Comparison of ENCODE assay signal across 25 cellular contexts in genomic region chr4:118373614-118374255, GRCh38. TPM values are rescaled to one million over a fixed set of nuclear protein-coding genes. Genes with fewer than 3 reads are reported as not detected.
DNase-seq lines count a peak whose midpoint lies in the region; ATAC-seq, FAIRE-seq and TF ChIP-seq lines count a peak whose summit lies in the region.
"Had no signal": no experiment of that assay in that cellular context is flagged by ENCODE, and none has a peak within 500 bp of the region (broad histone marks: within the 10 kb centered on the region; RNA-seq: fewer than 3 reads in every experiment).

No MANE protein-coding gene starts in this region.

- no peaks in the 10 kb centered on the region for H3K9me3 Mint-ChIP-seq in activated naive CD4-positive, alpha-beta T cell treated with anti-CD3 and anti-CD28 coated beads, Interleukin-2, amount 50 U/mL, for 72 hours
- H3K9me3 Mint-ChIP-seq: effector memory CD8-positive, alpha-beta T cell had no signal

- CTCF ChIA-PET in GM12878 (lab: Yijun Ruan, JAX) = no interaction called here
- CTCF ChIA-PET in OCI-LY7 (lab: Charles Lee; ENCODE audit: unreplicated experiment) = no interaction called here

- SMC1A ChIA-PET in GM12878 (lab: Charles Lee; ENCODE audit: uncharacterized antibody, unreplicated experiment) = interaction anchor here (0.6 to 1.2 kb wide), 3 partner anchors 9 to 31 kb away, joined by 3 read pairs; no protein-coding TSS in a partner anchor

- no peak for FAIRE-seq in GM12878 (lab: Jason Lieb, UNC)

- no peak overlapping the region for H3K27ac Mint-ChIP-seq in activated naive CD4-positive, alpha-beta T cell treated with anti-CD3 and anti-CD28 coated beads, Interleukin-2, amount 50 U/mL, for 72 hours
- H3K27ac Mint-ChIP-seq: effector memory CD8-positive, alpha-beta T cell had no signal

- H3K27me3 ChIP-seq in GM12878 (replicated peaks in 1 of 2; ENCODE audit: control insufficient read depth in 2 of 2, insufficient read depth in 2 of 2, low read length in 1 of 2) (no peaks in the 10 kb centered on the region), adrenal gland (no peaks in the 10 kb centered on the region)
- H3K27me3 ChIP-seq: BLaER1, esophagus squamous epithelium, SJSA1, stomach, transverse colon had no signal

- 55% methylated on average over 4 of the region's 4 CpGs for WGBS in GM12878 (ENCODE audit: insufficient coverage, insufficient replicate concordance, low lambda C conversion rate, missing lambda C conversion rate)
- 53 to 78% (median 68%) methylated on average over 4 of the region's 4 CpGs for WGBS in adrenal gland, 4 donors

- RAD21 ChIA-PET in GM12878 (lab: Charles Lee; ENCODE audit: unreplicated experiment) = no interaction called here

- H4K20me1 ChIP-seq in GM12878 (ENCODE audit: control insufficient read depth, insufficient read depth) (no peaks in the 10 kb centered on the region), OCI-LY7 (ENCODE audit: insufficient read depth, low read length) (no peaks in the 10 kb centered on the region)
- H4K20me1 ChIP-seq: BLaER1 had no signal

- H3K79me2 ChIP-seq in GM12878 (ENCODE audit: control insufficient read depth, insufficient read depth, low read length) (no peaks in the 10 kb centered on the region), OCI-LY7 (ENCODE audit: insufficient read depth, low read depth, low read length) (no peaks in the 10 kb centered on the region)

- intact Hi-C loops in GM12878 (cut with micrococcal nuclease; ENCODE audit: unreplicated experiment) = no loop called here
- intact Hi-C loops in adrenal gland (cut with DNase I) = no loop called here
- intact Hi-C loops in OCI-LY7 (cut with micrococcal nuclease; ENCODE audit: unreplicated experiment) = no loop called here

- H3K4me1 ChIP-seq in GM12878 (ENCODE audit: control insufficient read depth, insufficient read depth, low read length) (no peaks in the 10 kb centered on the region), adrenal gland (replicated peaks in 1 of 2) (no peaks in the 10 kb centered on the region), OCI-LY7 (ENCODE audit: insufficient read depth, low read length, poor library complexity, severe bottlenecking) (no peaks in the 10 kb centered on the region)
- H3K4me1 ChIP-seq: BLaER1, Caco-2, esophagus squamous epithelium, SJSA1, stomach, transverse colon had no signal

- POLR2A ChIA-PET in GM12878 (lab: Charles Lee) (no interaction called here), OCI-LY7 (lab: Charles Lee) (no interaction called here)

- no peak overlapping the region for H3K9ac ChIP-seq in GM12878 (ENCODE audit: control insufficient read depth, insufficient read depth, low read length)
- H3K9ac ChIP-seq: BLaER1 had no signal

- TF ChIP-seq CTCF in GM12878 (IDR thresholded peaks at IDR 0.05 in 2 of 3, conservative IDR thresholded peaks at IDR 0.05 in 1 of 3; ENCODE audit: control insufficient read depth in 2 of 3, extremely low read depth in 1 of 3, insufficient read depth in 1 of 3, low read depth in 3 of 3, low read length in 3 of 3) = no peak
- no peak for TF ChIP-seq CTCF in adrenal gland (IDR thresholded peaks at IDR 0.05)
- no peak for TF ChIP-seq CTCF in OCI-LY7 (conservative IDR thresholded peaks at IDR 0.05; ENCODE audit: low read length)

- BruUV-seq in GM12878 (replicated peaks; lab: Mats Ljungman, UMichigan) = no TSS peak
- no TSS peak for BruUV-seq in OCI-LY7 (replicated peaks; lab: Mats Ljungman, UMichigan)

- no peak overlapping the region for H3K27ac ChIP-seq in GM12878 (ENCODE audit: control insufficient read depth, insufficient read depth)
- H3K27ac ChIP-seq in adrenal gland = no peak overlapping the region
- H3K27ac ChIP-seq in OCI-LY7 (ENCODE audit: low read depth, low read length, poor library complexity, severe bottlenecking) = no peak overlapping the region
- H3K27ac ChIP-seq: BLaER1, esophagus squamous epithelium, SJSA1, stomach, transverse colon, VCaP had no signal

- DNase-seq in GM12878 (ENCODE audit: low read depth, low spot score) (no peak), iris pigment epithelial cell (ENCODE audit: low read depth) (peak; percentile 98), adrenal gland (no peak), DMS114 treated with DMSO at 0.1 percent for 48 hours (lab: John Stamatoyannopoulos, UW; ENCODE audit: unreplicated experiment) (no peak), OCI-LY7 (ENCODE audit: low spot score) (no peak)
- DNase-seq in activated naive CD4-positive, alpha-beta T cell treated with anti-CD3 and anti-CD28 coated beads, Interleukin-2, amount 50 U/mL, for 72 hours (ENCODE audit: low spot score in 2 of 2) = no peak
- DNase-seq: activated CD4-positive, alpha-beta T cell treated with anti-CD3 and anti-CD28 coated beads, Interleukin-2, amount 50 U/mL, for 48 hours; Caco-2; cerebellar nuclear complex; effector memory CD8-positive, alpha-beta T cell; esophagus squamous epithelium; head of caudate nucleus; left ventricle myocardium superior; mucosa of descending colon; NCI-H1417; NCI-H2171 treated with DMSO at 0.1 percent for 48 hours; NCI-H748 treated with DMSO at 0.1 percent for 48 hours; stomach; T-helper 2 cell; transverse colon had no signal

- H3K36me3 ChIP-seq in GM12878 (ENCODE audit: control insufficient read depth in 2 of 2, insufficient read depth in 2 of 2, low read length in 1 of 2) (no peaks in the 10 kb centered on the region), adrenal gland (replicated peaks in 1 of 2) (no peaks in the 10 kb centered on the region), OCI-LY7 (ENCODE audit: insufficient read depth, low read length) (no peaks in the 10 kb centered on the region)
- H3K36me3 ChIP-seq: BLaER1, esophagus squamous epithelium, SJSA1, stomach, transverse colon had no signal

- H2AFZ ChIP-seq in GM12878 (ENCODE audit: control insufficient read depth, low read depth, low read length) (no peak overlapping the region), OCI-LY7 (ENCODE audit: low read length) (no peak overlapping the region)

- no peaks in the 10 kb centered on the region for H3K36me3 Mint-ChIP-seq in activated naive CD4-positive, alpha-beta T cell treated with anti-CD3 and anti-CD28 coated beads, Interleukin-2, amount 50 U/mL, for 72 hours

- H3K4me2 ChIP-seq in GM12878 (ENCODE audit: control insufficient read depth, insufficient read depth) = no peak overlapping the region
- H3K4me2 ChIP-seq in OCI-LY7 (ENCODE audit: low read length) = no peak overlapping the region
- H3K4me2 ChIP-seq: BLaER1 had no signal

- TF ChIP-seq RAD21 in GM12878 (IDR thresholded peaks at IDR 0.05; ENCODE audit: insufficient read depth, low read depth, low read length) = no peak

- no peaks in the 10 kb centered on the region for H3K9me2 ChIP-seq in OCI-LY7 (ENCODE audit: insufficient read depth, low read length)

- H3K9me3 ChIP-seq in GM12878 (replicated peaks; ENCODE audit: control insufficient read depth, insufficient read depth, low read length) = no peaks in the 10 kb centered on the region
- no peaks in the 10 kb centered on the region for H3K9me3 ChIP-seq in adrenal gland (replicated peaks in 1 of 3)
- H3K9me3 ChIP-seq in OCI-LY7 (ENCODE audit: low read length) = no peaks in the 10 kb centered on the region
- H3K9me3 ChIP-seq: BLaER1, Caco-2, esophagus squamous epithelium, mucosa of descending colon, SJSA1, stomach, transverse colon had no signal

- TF ChIP-seq POLR2A in GM12878 (IDR thresholded peaks at IDR 0.05; ENCODE audit: low read depth, low read length) (no peak), adrenal gland (IDR thresholded peaks at IDR 0.05) (no peak)

- in situ Hi-C loops in GM12878 (cut with MboI) = no loop called here

- TF ChIP-seq EP300 in GM12878 (IDR thresholded peaks at IDR 0.05; ENCODE audit: borderline replicate concordance in 1 of 2, control insufficient read depth in 1 of 2, low read depth in 2 of 2, low read length in 2 of 2) = no peak

- peak; percentile 79 for ATAC-seq in GM18867 (IDR thresholded peaks at IDR 0.05; ENCODE audit: unreplicated experiment)
- peak; percentile 50 for ATAC-seq in GM12878
- no peak for ATAC-seq in activated naive CD4-positive, alpha-beta T cell treated with anti-CD3 and anti-CD28 coated beads, Interleukin-2, amount 50 U/mL, for 72 hours
- ATAC-seq: effector memory CD8-positive, alpha-beta T cell; left ventricle myocardium superior; mucosa of descending colon; Panc1 had no signal

- H3K4me3 ChIP-seq in GM12878 (no peak overlapping the region), adrenal gland (no peak overlapping the region), OCI-LY7 (ENCODE audit: low read depth, low read length, poor library complexity, severe bottlenecking) (no peak overlapping the region)
- H3K4me3 ChIP-seq: BLaER1, esophagus squamous epithelium, mucosa of descending colon, SJSA1, stomach, transverse colon had no signal

TF ChIP-seq in GM12878, 131 proteins besides CTCF, POLR2A, EP300 and RAD21:
- TF ChIP-seq CBX5 (IDR thresholded peaks at IDR 0.05; ENCODE audit: low read depth) = no peak

RNA-seq across cellular contexts. Expression of gene PRSS12, which starts 20.9 kb away (rescaled TPM):
- 0.47 TPM in 1 of 2 replicates, not detected in the other for total RNA-seq in GM12878 (2013; cell fraction: nucleolus; rRNA removed)
- total RNA-seq in GM12878 (2014; rRNA removed) = 0.05 and 0.11 TPM in 2 replicates
- 0.04 TPM in 1 of 2 replicates, not detected in the other for total RNA-seq in GM12878 (2014; rRNA removed; fragmentation: Illumina TruSeq; extraction: Trizol)
- 0.48 TPM in 1 of 2 replicates, not detected in the other for total RNA-seq in GM12878 (2021)
- polyA plus RNA-seq in GM12878 (2011; ENCODE audit: low read depth) = 0.05 TPM
- polyA plus RNA-seq in GM12878 (2011; rRNA removed) = 0.22 and 0.34 TPM in 2 replicates
- polyA plus RNA-seq in GM12878 (2011; cell fraction: cytosol; rRNA removed) = 0.08 and 0.19 TPM in 2 replicates
- 0.51 and 0.78 TPM in 2 replicates for polyA plus RNA-seq in GM12878 (2011; cell fraction: nucleus; rRNA removed)
- polyA plus RNA-seq in GM12878 (2012) = 0.03 and 0.08 TPM in 2 replicates
- polyA plus RNA-seq in GM12878 (2014; fragmentation: Illumina TruSeq; extraction: Trizol) = 0.11 TPM in 1 of 2 replicates, not detected in the other
- under 1 TPM; 0.04 to 0.14 TPM for polyA plus RNA-seq in GM12878 (2014; fragmentation: Nextera tagmentation; extraction: Ambion mirVana)
- polyA plus RNA-seq in GM12878 (2014; rRNA removed) = 0.10 TPM in 1 of 2 replicates, not detected in the other
- polyA plus RNA-seq in GM12878 (2016; fragmentation: Nextera tagmentation; extraction: Ambion mirVana) = under 1 TPM; 0.07 to 0.16 TPM
- polyA minus RNA-seq in GM12878 (2011; rRNA and poly(A)+ RNA removed) = 0.21 and 0.22 TPM in 2 replicates
- not detected in 2 replicates for polyA minus RNA-seq in GM12878 (2011; cell fraction: cytosol; rRNA and poly(A)+ RNA removed)
- polyA minus RNA-seq in GM12878 (2011; cell fraction: nucleus; rRNA and poly(A)+ RNA removed) = 0.24 and 1.8 TPM in 2 replicates
- total RNA-seq in activated naive CD4-positive, alpha-beta T cell treated with anti-CD3 and anti-CD28 coated beads, Interleukin-2, amount 50 U/mL, for 72 hours = under 1 TPM in 1 of 2 donors, not detected in 1; 0.30 TPM
- total RNA-seq in adrenal gland = under 1 TPM in 6 of 8 donors, not detected in 2; 0.14 to 0.57 (median 0.33) TPM
- polyA plus RNA-seq in adrenal gland = under 1 TPM in 2 of 3 donors, not detected in 1; 0.07 to 0.08 TPM
- total RNA-seq in OCI-LY7 (2014; rRNA removed; shearing (Covaris generic)) = not detected in 2 replicates
- not detected in 2 replicates for total RNA-seq in OCI-LY7 (2022)
- total RNA-seq: left ventricle myocardium superior had no signal

Comparison
In these comparisons a context has a peak if more than half of its experiments do, and no peak if none do; other contexts are left out.
1. ATAC-seq: peak in GM18867 (single experiment) and GM12878 (single experiment); none in activated naive CD4-positive, alpha-beta T cell treated with anti-CD3 and anti-CD28 coated beads, Interleukin-2, amount 50 U/mL, for 72 hours (0 of 2).